Comparison of ENCODE assay signal across 20 cellular contexts in the genomic region with DNA sequence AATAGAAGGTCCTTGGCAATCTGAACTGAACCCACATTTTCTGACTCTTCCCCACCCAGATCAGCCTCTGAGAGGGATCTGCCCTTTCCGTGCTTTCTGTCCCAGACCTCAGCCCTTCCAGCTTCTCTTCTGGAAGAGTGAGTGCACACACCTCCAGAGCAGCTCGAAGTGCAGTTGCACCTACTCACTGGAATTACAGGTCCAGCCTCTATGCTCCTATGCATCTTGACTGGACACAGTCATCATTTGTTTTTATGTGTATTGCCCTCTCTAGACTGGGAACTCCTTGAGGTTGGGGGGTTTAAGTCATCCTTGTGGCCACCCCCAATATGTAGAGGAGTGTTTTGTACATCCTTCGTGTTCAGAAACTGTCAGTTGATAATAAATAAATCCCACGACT.
"Had no signal": no experiment of that assay in that cellular context is flagged by ENCODE, and none has a peak within 500 bp of the region (broad histone marks: within the 10 kb centered on the region; RNA-seq: fewer than 3 reads in every experiment).

No MANE protein-coding gene starts in this region.

- H3K4me3 Mint-ChIP-seq: activated CD4-positive, alpha-beta memory T cell treated with anti-CD3 and anti-CD28 coated beads, Interleukin-2, amount 10 ng/mL, durations not matched to agents 7 days and 5 days; brain; natural killer cell treated with Interleukin-12 subunit alpha and Interleukin-12 subunit beta and Interleukin-15 and Interleukin-18, amount 100 ng/mL, for 72 hours had no signal

- H3K27me3 ChIP-seq: spleen, thyroid gland, upper lobe of right lung had no signal

- H3K4me1 ChIP-seq: prostate gland, thyroid gland, upper lobe of right lung had no signal

- H3K27ac Mint-ChIP-seq: activated CD4-positive, alpha-beta memory T cell treated with anti-CD3 and anti-CD28 coated beads, Interleukin-2, amount 10 ng/mL, durations not matched to agents 7 days and 5 days; activated T-cell treated with anti-CD3 and anti-CD28 coated beads, Interleukin-2, amount 50 U/mL, for 72 hours; brain had no signal

- ATAC-seq: left ventricle myocardium superior; natural killer cell treated with Interleukin-12 subunit alpha and Interleukin-12 subunit beta and Interleukin-15 and Interleukin-18, amount 100 ng/mL, for 72 hours; right cardiac atrium had no signal

- DNase-seq: activated CD4-positive, alpha-beta memory T cell treated with anti-CD3 and anti-CD28 coated beads, Interleukin-2, amount 10 ng/mL, durations not matched to agents 7 days and 5 days; activated CD4-positive, alpha-beta T cell treated with anti-CD3 and anti-CD28 coated beads for 48 hours; activated gamma-delta T cell; activated naive CD4-positive, alpha-beta T cell treated with anti-CD3 and anti-CD28 coated beads, Interleukin-2, amount 50 U/mL, for 16 hours; activated T-cell treated with anti-CD3 and anti-CD28 coated beads, Interleukin-2, amount 50 U/mL, for 72 hours; aorta; central memory CD4-positive, alpha-beta T cell; effector memory CD4-positive, alpha-beta T cell; foreskin fibroblast; left ventricle myocardium superior; midbrain; right cardiac atrium; spleen; stimulated activated CD4-positive, alpha-beta T cell treated with anti-CD3 and anti-CD28 coated beads, Interleukin-4, amount 100 ng/mL, for 1 hour; stimulated activated naive CD4-positive, alpha-beta T cell treated with Interleukin-2 at 50 U/mL for 16 hours; thyroid gland; upper lobe of right lung had no signal

- H3K4me3 ChIP-seq: prostate gland, spleen, thyroid gland, upper lobe of right lung had no signal

- H3K36me3 Mint-ChIP-seq: natural killer cell treated with Interleukin-12 subunit alpha and Interleukin-12 subunit beta and Interleukin-15 and Interleukin-18, amount 100 ng/mL, for 72 hours had no signal

- H3K27me3 Mint-ChIP-seq: activated CD4-positive, alpha-beta memory T cell treated with anti-CD3 and anti-CD28 coated beads, Interleukin-2, amount 10 ng/mL, durations not matched to agents 7 days and 5 days; brain had no signal

- H3K9me3 ChIP-seq: prostate gland, spleen, thyroid gland, upper lobe of right lung had no signal

- H3K9me3 Mint-ChIP-seq: activated CD4-positive, alpha-beta memory T cell treated with anti-CD3 and anti-CD28 coated beads, Interleukin-2, amount 10 ng/mL, durations not matched to agents 7 days and 5 days; activated T-cell treated with anti-CD3 and anti-CD28 coated beads, Interleukin-2, amount 50 U/mL, for 72 hours; brain; natural killer cell treated with Interleukin-12 subunit alpha and Interleukin-12 subunit beta and Interleukin-15 and Interleukin-18, amount 100 ng/mL, for 72 hours had no signal

- H3K36me3 ChIP-seq: prostate gland, spleen, upper lobe of right lung had no signal

- H3K27ac ChIP-seq: prostate gland, thyroid gland, upper lobe of right lung had no signal
